In the genomic region with DNA sequence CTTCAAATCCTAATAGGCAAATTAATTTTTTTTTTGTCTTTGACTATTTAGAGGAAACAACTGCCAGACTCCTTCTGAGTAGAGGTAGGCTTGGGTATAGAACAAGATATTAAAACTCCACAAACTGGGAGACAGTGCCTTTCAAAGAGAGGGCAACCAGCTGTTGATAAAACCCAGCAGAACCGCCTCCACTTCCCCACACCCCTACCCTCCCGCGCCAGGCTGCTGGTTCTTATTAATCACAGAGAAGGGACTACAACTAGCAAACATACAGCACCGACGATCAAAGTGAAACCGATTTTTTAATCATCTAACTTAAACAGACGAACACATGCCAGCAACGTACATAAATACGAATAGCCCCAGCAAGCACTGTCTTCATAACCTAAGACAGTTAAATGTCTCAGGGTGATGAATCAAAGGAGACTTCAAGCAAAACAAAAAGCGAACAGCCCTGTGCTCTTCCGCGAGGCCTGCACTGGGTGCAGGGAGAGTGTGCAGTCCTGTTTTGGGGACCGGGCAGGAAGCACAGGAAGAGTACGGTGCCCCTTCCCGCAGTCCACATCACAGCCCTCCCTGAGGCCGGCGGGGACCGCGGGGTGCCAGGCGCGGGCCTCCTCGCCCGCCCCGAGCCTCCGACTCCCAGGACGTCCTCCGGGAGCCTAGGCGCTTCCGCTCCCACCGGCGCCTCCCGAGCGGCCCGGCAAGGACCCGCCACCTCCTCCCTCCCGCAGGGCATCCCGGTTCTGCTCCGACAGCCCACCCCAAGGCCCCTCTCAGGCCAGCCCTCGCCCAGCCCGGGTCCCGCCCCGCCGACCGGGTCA, we compare ENCODE assay signal across 8 cellular contexts.
DNase-seq lines count a peak whose midpoint lies in the region; ATAC-seq and TF ChIP-seq lines count a peak whose summit lies in the region.

No MANE protein-coding gene starts in this region.

- H3K27me3 Mint-ChIP-seq in Calu3 (ENCODE audit: unreplicated experiment): no peaks in the 10 kb centered on the region
- peaks cover 24% of the 10 kb centered on the region for H3K27me3 Mint-ChIP-seq in T-helper 2 cell treated with Interferon-gamma antibody and Interleukin-4, amounts not matched to agents 5 μg/mL and 100 μg/mL, for 36 hours (ENCODE audit: low read depth)

- peaks cover 35% of the 10 kb centered on the region for H3K36me3 Mint-ChIP-seq in Calu3 (ENCODE audit: insufficient read depth, unreplicated experiment)
- no peaks in the 10 kb centered on the region for H3K36me3 Mint-ChIP-seq in T-helper 2 cell treated with Interferon-gamma antibody and Interleukin-4, amounts not matched to agents 5 μg/mL and 100 μg/mL, for 36 hours (ENCODE audit: low read depth)

- H3F3A ChIP-seq in smooth muscle cell (ENCODE audit: low read depth): peaks cover 14% of the 10 kb centered on the region

- H3K4me1 ChIP-seq in mammary epithelial cell (ENCODE audit: insufficient read depth, low read length): peaks cover 27% of the 10 kb centered on the region
- H3K4me1 ChIP-seq in smooth muscle cell (ENCODE audit: low read depth): peaks cover 24% of the 10 kb centered on the region

- TF ChIP-seq CTCF in Calu3 (IDR thresholded peaks at IDR 0.05; ENCODE audit: unreplicated experiment) (no peak), HL-60 (IDR thresholded peaks at IDR 0.05; ENCODE audit: insufficient read depth, low read length) (no peak), mammary epithelial cell (conservative IDR thresholded peaks at IDR 0.05 in 1 of 2, IDR thresholded peaks at IDR 0.05 in 1 of 2; ENCODE audit: extremely low read depth in 1 of 2, insufficient read depth in 1 of 2, low read depth in 1 of 2, low read length in 2 of 2) (no peak), smooth muscle cell (IDR thresholded peaks at IDR 0.05; ENCODE audit: borderline replicate concordance, insufficient read depth, poor library complexity, severe bottlenecking) (no peak)

- peaks cover 58% of the 10 kb centered on the region for H3K79me2 ChIP-seq in mammary epithelial cell (ENCODE audit: insufficient read depth, low read length)
- H3K79me2 ChIP-seq in smooth muscle cell (ENCODE audit: low read depth): peaks cover 37% of the 10 kb centered on the region

- peaks cover 34% of the 10 kb centered on the region for H3K27me3 ChIP-seq in HL-60 (ENCODE audit: insufficient read depth, poor library complexity, severe bottlenecking)
- no peaks in the 10 kb centered on the region for H3K27me3 ChIP-seq in mammary epithelial cell (ENCODE audit: insufficient read depth, low read length)
- no peaks in the 10 kb centered on the region for H3K27me3 ChIP-seq in smooth muscle cell (ENCODE audit: low read depth)

- H3K4me2 ChIP-seq in mammary epithelial cell (ENCODE audit: insufficient read depth, low read depth, low read length) (peak overlapping the region; percentile 93), smooth muscle cell (peak overlapping the region; percentile 90)

- H3K36me3 ChIP-seq in mammary epithelial cell (ENCODE audit: insufficient read depth, low read length): no peaks in the 10 kb centered on the region
- no peaks in the 10 kb centered on the region for H3K36me3 ChIP-seq in smooth muscle cell (ENCODE audit: low read depth)

- H2AFZ ChIP-seq in mammary epithelial cell (ENCODE audit: low read depth, low read length) (peak overlapping the region; percentile 90), smooth muscle cell (ENCODE audit: low read depth) (peak overlapping the region; percentile 68)

- no TSS peak for BruUV-seq in Calu3 (replicated peaks; lab: Mats Ljungman, UMichigan)
- BruUV-seq in mammary epithelial cell (replicated peaks; lab: Mats Ljungman, UMichigan): TSS peak; percentile 38

- intact Hi-C loops in Calu3 (cut with micrococcal nuclease; ENCODE audit: unreplicated experiment): no loop called here
- intact Hi-C loops in mammary epithelial cell (cut with micrococcal nuclease): loop anchor here (1.0 to 2.0 kb wide), 4 partner anchors 19 to 340 kb away; no protein-coding TSS in a partner anchor

- H3K4me1 Mint-ChIP-seq in Calu3 (ENCODE audit: low read depth, unreplicated experiment): peaks cover 26% of the 10 kb centered on the region
- peaks cover 24% of the 10 kb centered on the region for H3K4me1 Mint-ChIP-seq in T-helper 2 cell treated with Interferon-gamma antibody and Interleukin-4, amounts not matched to agents 5 μg/mL and 100 μg/mL, for 36 hours (ENCODE audit: low read depth)

- no peaks in the 10 kb centered on the region for H3K9me3 Mint-ChIP-seq in Calu3 (ENCODE audit: low read depth, unreplicated experiment)
- H3K9me3 Mint-ChIP-seq in T-helper 2 cell treated with Interferon-gamma antibody and Interleukin-4, amounts not matched to agents 5 μg/mL and 100 μg/mL, for 36 hours: no peaks in the 10 kb centered on the region

- no peaks in the 10 kb centered on the region for H4K20me1 ChIP-seq in mammary epithelial cell (ENCODE audit: insufficient read depth, low read length)
- H4K20me1 ChIP-seq in smooth muscle cell (ENCODE audit: low read depth): peaks cover 32% of the 10 kb centered on the region

- H3K27ac Mint-ChIP-seq in Calu3 (ENCODE audit: unreplicated experiment): peak overlapping the region; percentile 92
- peak overlapping the region; percentile 89 for H3K27ac Mint-ChIP-seq in T-helper 2 cell treated with Interferon-gamma antibody and Interleukin-4, amounts not matched to agents 5 μg/mL and 100 μg/mL, for 36 hours

- H3K4me3 ChIP-seq in HL-60 (replicated peaks; ENCODE audit: insufficient read depth, low read length) (peak overlapping the region; percentile 60), mammary epithelial cell (replicated peaks in 1 of 3; ENCODE audit: insufficient read depth in 1 of 3, low read depth in 2 of 3, low read length in 3 of 3) (peak overlapping the region; percentile 59 to 83 (median 71)), smooth muscle cell (peak overlapping the region; percentile 85)

- DNase-seq in Calu3 (peak; percentile 42), HL-60 (ENCODE audit: low read depth in 1 of 2, low spot score in 1 of 2) (no peak), mammary epithelial cell (peak; percentile 68), iris pigment epithelial cell (ENCODE audit: low read depth) (peak; percentile 67), smooth muscle cell (lab: John Stamatoyannopoulos, UW; ENCODE audit: unreplicated experiment) (no peak), SIG-M5 treated with dmso at 0.1 percent for 504 hours (lab: John Stamatoyannopoulos, UW; ENCODE audit: unreplicated experiment) (no peak)
- peak; percentile 26 for DNase-seq in T-helper 2 cell treated with Interferon-gamma antibody and Interleukin-4, amounts not matched to agents 5 μg/mL and 100 μg/mL, for 36 hours (ENCODE audit: low spot score)

- H3K9ac ChIP-seq in mammary epithelial cell (ENCODE audit: insufficient read depth, low read length) (peak overlapping the region; percentile 81), smooth muscle cell (ENCODE audit: low read depth) (peak overlapping the region; percentile 60)

- dilution Hi-C loops in mammary epithelial cell (cut with HindIII; ENCODE audit: low sequenced_read_pairs): no loop called here

- 0% methylated on average over 13 of the region's 44 CpGs for WGBS in mammary epithelial cell (ENCODE audit: low coverage, missing lambda C conversion rate)
- WGBS in smooth muscle cell (ENCODE audit: low lambda C conversion rate): under 1% methylated on average over 36 of the region's 44 CpGs

- H3K9me3 ChIP-seq in mammary epithelial cell (replicated peaks; ENCODE audit: insufficient read depth, low read length): no peaks in the 10 kb centered on the region
- H3K9me3 ChIP-seq in smooth muscle cell (replicated peaks; ENCODE audit: low read depth): no peaks in the 10 kb centered on the region

- H3K27ac ChIP-seq in HL-60 (replicated peaks): no peak overlapping the region
- H3K27ac ChIP-seq in mammary epithelial cell (ENCODE audit: insufficient read depth, low read depth, low read length): peak overlapping the region; percentile 93
- peak overlapping the region; percentile 80 for H3K27ac ChIP-seq in smooth muscle cell (ENCODE audit: low read depth)

- peak overlapping the region; percentile 99 for H3K4me3 Mint-ChIP-seq in Calu3 (ENCODE audit: low read depth, unreplicated experiment)
- H3K4me3 Mint-ChIP-seq in T-helper 2 cell treated with Interferon-gamma antibody and Interleukin-4, amounts not matched to agents 5 μg/mL and 100 μg/mL, for 36 hours: peak overlapping the region; percentile 92

- in situ Hi-C loops in mammary epithelial cell (cut with MboI; ENCODE audit: low sequenced_read_pairs in 2 of 2): no loop called here

- CTCF ChIA-PET in Calu3 (lab: Charles Lee): interaction anchor here (1.2 kb wide), 1 partner anchor 15 kb away, joined by 5 read pairs; no protein-coding TSS in a partner anchor
- CTCF ChIA-PET in mammary epithelial cell (lab: Charles Lee; ENCODE audit: low non-redundant PET): no interaction called here

- ATAC-seq in GM19468 (IDR thresholded peaks at IDR 0.05; ENCODE audit: extremely low read depth, unreplicated experiment): peak; percentile 11

Comparison
In these comparisons a context has a peak if more than half of its experiments do, and no peak if none do; other contexts are left out.
1. DNase-seq: peak in Calu3 (single experiment), T-helper 2 cell treated with Interferon-gamma antibody and Interleukin-4, amounts not matched to agents 5 μg/mL and 100 μg/mL, for 36 hours (single experiment), mammary epithelial cell (single experiment) and iris pigment epithelial cell (single experiment); none in HL-60 (0 of 2), smooth muscle cell (single experiment) and SIG-M5 treated with dmso at 0.1 percent for 504 hours (single experiment).
2. Peak in every context shown above with its lines, with median percentiles within 50 percentile points of each other: H3K4me3 ChIP-seq.